27 cellular contexts compared by ENCODE assay signal in genomic region chr7:97541188-97541587, GRCh38.
"Had no signal": no experiment of that assay in that cellular context is flagged by ENCODE, and none has a peak within 500 bp of the region (broad histone marks: within the 10 kb centered on the region; RNA-seq: fewer than 3 reads in every experiment).

No MANE protein-coding gene starts in this region.

- H3K27me3 ChIP-seq: stomach, suprapubic skin, testis, thyroid gland, tibial artery, tibial nerve, transverse colon, upper lobe of left lung, upper lobe of right lung, uterus, vagina had no signal

- H3K4me1 Mint-ChIP-seq: stimulated activated effector memory CD8-positive, alpha-beta T cell treated with anti-CD3 and anti-CD28 coated beads, Interleukin-12 subunit alpha, Interleukin-12 subunit beta, amount 100 ng/mL, for 72 hours; stimulated activated naive B cell treated with anti-CD40 and anti-IgM and Interleukin-4, amounts not matched to agents 10 μg/mL and 1 μg/mL and 100 μg/mL, for 72 hours; stimulated activated naive CD8-positive, alpha-beta T cell treated with anti-CD3 and anti-CD28 coated beads, Interleukin-15, amount 100 ng/mL, for 72 hours had no signal

- H3K27ac ChIP-seq: stomach, suprapubic skin, testis, thoracic aorta, thyroid gland, tibial artery, tibial nerve, transverse colon, upper lobe of left lung, upper lobe of right lung, uterus, vagina had no signal

- H3K9me3 Mint-ChIP-seq: type B pancreatic cell had no signal

- H3K27me3 Mint-ChIP-seq: stimulated activated naive B cell treated with anti-CD40 and anti-IgM and Interleukin-4, amounts not matched to agents 10 μg/mL and 1 μg/mL and 100 μg/mL, for 72 hours; stimulated activated naive CD8-positive, alpha-beta T cell treated with anti-CD3 and anti-CD28 coated beads, Interleukin-15, amount 100 ng/mL, for 72 hours; stimulated activated naive CD8-positive, alpha-beta T cell treated with anti-CD3 and anti-CD28 coated beads, Interleukin-15, Interleukin-2, amounts not matched to agents 100 ng/mL and 50 ng/mL, for 24 hours; type B pancreatic cell had no signal

- H3K36me3 ChIP-seq: stomach, suprapubic skin, thoracic aorta, thyroid gland, tibial artery, tibial nerve, transverse colon, upper lobe of left lung, upper lobe of right lung, uterus, vagina had no signal

- H3K36me3 Mint-ChIP-seq: stimulated activated effector memory CD8-positive, alpha-beta T cell treated with anti-CD3 and anti-CD28 coated beads, Interleukin-12 subunit alpha, Interleukin-12 subunit beta, amount 100 ng/mL, for 72 hours; stimulated activated naive B cell treated with anti-CD40 and anti-IgM and Interleukin-4, amounts not matched to agents 10 μg/mL and 1 μg/mL and 100 μg/mL, for 72 hours; type B pancreatic cell had no signal

- ATAC-seq: stimulated activated effector memory CD8-positive, alpha-beta T cell treated with anti-CD3 and anti-CD28 coated beads, Interleukin-12 subunit alpha, Interleukin-12 subunit beta, amount 100 ng/mL, for 72 hours; stimulated activated naive B cell treated with anti-CD40 and anti-IgM and Interleukin-4, amounts not matched to agents 10 μg/mL and 1 μg/mL and 100 μg/mL, for 72 hours; stimulated activated naive CD8-positive, alpha-beta T cell treated with anti-CD3 and anti-CD28 coated beads, Interleukin-15, amount 100 ng/mL, for 72 hours; stimulated activated naive CD8-positive, alpha-beta T cell treated with anti-CD3 and anti-CD28 coated beads, Interleukin-15, Interleukin-2, amounts not matched to agents 100 U/mL and 50 U/mL, for 24 hours; upper lobe of right lung had no signal

- H3K27ac Mint-ChIP-seq: stimulated activated effector memory CD8-positive, alpha-beta T cell treated with anti-CD3 and anti-CD28 coated beads, Interleukin-12 subunit alpha, Interleukin-12 subunit beta, amount 100 ng/mL, for 72 hours; stimulated activated naive B cell treated with anti-CD40 and anti-IgM and Interleukin-4, amounts not matched to agents 10 μg/mL and 1 μg/mL and 100 μg/mL, for 72 hours; stimulated activated naive CD8-positive, alpha-beta T cell treated with anti-CD3 and anti-CD28 coated beads, Interleukin-15, amount 100 ng/mL, for 72 hours; stimulated activated naive CD8-positive, alpha-beta T cell treated with anti-CD3 and anti-CD28 coated beads, Interleukin-15, Interleukin-2, amounts not matched to agents 100 ng/mL and 50 ng/mL, for 24 hours; type B pancreatic cell had no signal

- H3K4me3 ChIP-seq: stomach, suprapubic skin, testis, thoracic aorta, thyroid gland, tibial artery, tibial nerve, transverse colon, upper lobe of left lung, upper lobe of right lung, uterus, vagina had no signal

- H3K4me1 ChIP-seq: stomach, suprapubic skin, testis, thyroid gland, tibial artery, tibial nerve, transverse colon, upper lobe of left lung, upper lobe of right lung, uterus, vagina had no signal

- DNase-seq: stimulated activated CD4-positive, alpha-beta T cell treated with anti-CD3 and anti-CD28 coated beads, Interleukin-2, amount 100 ng/mL, for 48 hours; stimulated activated CD4-positive, alpha-beta T cell treated with anti-CD3 and anti-CD28 coated beads, Interleukin-4, amount 100 ng/mL, for 1 hour; stimulated activated CD4-positive, alpha-beta T cell treated with anti-CD3 and anti-CD28 coated beads, Interleukin-4, amount 100 ng/mL, for 24 hours; stimulated activated CD4-positive, alpha-beta T cell treated with anti-CD3 and anti-CD28 coated beads, Interleukin-4, amount 100 ng/mL, for 4 hours; stimulated activated CD8-positive, alpha-beta memory T cell treated with anti-CD3 and anti-CD28 coated beads, Interleukin-4, amount 100 ng/mL, for 48 hours; stimulated activated naive B cell treated with anti-CD40 and anti-IgM and Interleukin-4, amounts not matched to agents 10 μg/mL and 1 μg/mL and 100 μg/mL, for 72 hours; stimulated activated naive CD4-positive, alpha-beta T cell; stimulated activated naive CD4-positive, alpha-beta T cell treated with Interleukin-2 at 50 U/mL for 16 hours; stimulated activated naive CD8-positive, alpha-beta T cell treated with anti-CD3 and anti-CD28 coated beads, Interleukin-15, amount 100 ng/mL, for 72 hours; stimulated activated naive CD8-positive, alpha-beta T cell treated with anti-CD3 and anti-CD28 coated beads, Interleukin-15, Interleukin-2, amounts not matched to agents 100 U/mL and 50 U/mL, for 24 hours; stomach; substantia nigra; testis; thyroid gland; tibial artery; transverse colon; trophoblast cell; upper lobe of right lung; uterus had no signal

- H3K9me3 ChIP-seq: suprapubic skin, testis, thoracic aorta, thyroid gland, tibial artery, transverse colon, upper lobe of right lung, uterus, vagina had no signal

- H3K4me3 Mint-ChIP-seq: stimulated activated effector memory CD8-positive, alpha-beta T cell treated with anti-CD3 and anti-CD28 coated beads, Interleukin-12 subunit alpha, Interleukin-12 subunit beta, amount 100 ng/mL, for 72 hours; stimulated activated naive B cell treated with anti-CD40 and anti-IgM and Interleukin-4, amounts not matched to agents 10 μg/mL and 1 μg/mL and 100 μg/mL, for 72 hours; stimulated activated naive CD8-positive, alpha-beta T cell treated with anti-CD3 and anti-CD28 coated beads, Interleukin-15, amount 100 ng/mL, for 72 hours; stimulated activated naive CD8-positive, alpha-beta T cell treated with anti-CD3 and anti-CD28 coated beads, Interleukin-15, Interleukin-2, amounts not matched to agents 100 ng/mL and 50 ng/mL, for 24 hours; type B pancreatic cell had no signal
